18 cellular contexts compared by ENCODE assay signal in the genomic region with DNA sequence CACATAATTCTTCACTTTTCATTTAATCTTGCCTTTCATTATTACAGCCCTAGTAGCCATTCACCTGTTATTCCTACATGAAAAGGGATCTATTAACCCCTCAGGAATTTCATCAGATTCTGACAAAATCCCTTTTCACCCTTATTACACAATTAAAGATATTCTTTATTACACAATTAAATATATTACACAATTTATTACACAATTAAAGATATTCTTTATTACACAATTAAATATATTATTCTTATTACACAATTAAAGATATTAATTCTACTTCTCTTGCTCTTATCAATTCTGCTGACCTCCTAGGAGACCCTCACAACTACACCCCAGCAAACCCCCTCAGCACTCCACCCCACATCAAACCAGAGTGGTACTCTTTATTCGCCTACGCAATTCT.
DNase-seq lines count a peak whose midpoint lies in the region; ATAC-seq and TF ChIP-seq lines count a peak whose summit lies in the region.
"Had no signal": no experiment of that assay in that cellular context is flagged by ENCODE, and none has a peak within 500 bp of the region (broad histone marks: within the 10 kb centered on the region; RNA-seq: fewer than 3 reads in every experiment).

No MANE protein-coding gene starts in this region.

- no peak overlapping the region for H3K4me3 Mint-ChIP-seq in activated naive CD8-positive, alpha-beta T cell treated with anti-CD3 and anti-CD28 coated beads, Interleukin-2, amount 10 ng/mL, durations not matched to agents 7 days and 5 days
- no peak overlapping the region for H3K4me3 Mint-ChIP-seq in activated naive CD8-positive, alpha-beta T cell treated with anti-CD3 and anti-CD28 coated beads, Interleukin-2, amount 50 U/mL, for 24 hours
- H3K4me3 Mint-ChIP-seq in WTC11, result no peak overlapping the region
- H3K4me3 Mint-ChIP-seq in immature natural killer cell, result no peak overlapping the region
- H3K4me3 Mint-ChIP-seq: CD4-positive, alpha-beta T cell; CD8-positive, alpha-beta T cell had no signal

- no peak for TF ChIP-seq POLR2A in esophagus muscularis mucosa (IDR thresholded peaks at IDR 0.05; ENCODE audit: low read depth)

- intact Hi-C loops in esophagus muscularis mucosa (cut with DNase I), result no loop called here

- H3K27ac Mint-ChIP-seq in activated naive CD8-positive, alpha-beta T cell treated with anti-CD3 and anti-CD28 coated beads, Interleukin-2, amount 10 ng/mL, durations not matched to agents 7 days and 5 days, result peak overlapping the region; percentile 17
- H3K27ac Mint-ChIP-seq in activated naive CD8-positive, alpha-beta T cell treated with anti-CD3 and anti-CD28 coated beads, Interleukin-2, amount 50 U/mL, for 24 hours, result no peak overlapping the region
- no peak overlapping the region for H3K27ac Mint-ChIP-seq in WTC11
- peak overlapping the region in 1 of 6 donors; percentile 13 for H3K27ac Mint-ChIP-seq in immature natural killer cell
- H3K27ac Mint-ChIP-seq: CD4-positive, alpha-beta T cell; CD8-positive, alpha-beta T cell had no signal

- no peaks in the 10 kb centered on the region for H3K9me3 Mint-ChIP-seq in activated naive CD8-positive, alpha-beta T cell treated with anti-CD3 and anti-CD28 coated beads, Interleukin-2, amount 10 ng/mL, durations not matched to agents 7 days and 5 days
- H3K9me3 Mint-ChIP-seq in activated naive CD8-positive, alpha-beta T cell treated with anti-CD3 and anti-CD28 coated beads, Interleukin-2, amount 50 U/mL, for 24 hours, result no peaks in the 10 kb centered on the region
- H3K9me3 Mint-ChIP-seq in WTC11 (no peaks in the 10 kb centered on the region), immature natural killer cell (no peaks in the 10 kb centered on the region)
- H3K9me3 Mint-ChIP-seq: CD4-positive, alpha-beta T cell; CD8-positive, alpha-beta T cell had no signal

- no peaks in the 10 kb centered on the region for H3K4me1 ChIP-seq in esophagus muscularis mucosa
- H3K4me1 ChIP-seq: A549, BE2C, Caco-2 had no signal

- DNase-seq in activated naive CD8-positive, alpha-beta T cell treated with anti-CD3 and anti-CD28 coated beads, Interleukin-2, amount 10 ng/mL, durations not matched to agents 7 days and 5 days, result no peak
- DNase-seq in activated naive CD8-positive, alpha-beta T cell treated with anti-CD3 and anti-CD28 coated beads, Interleukin-2, amount 50 U/mL, for 24 hours, result no peak
- DNase-seq in WTC11 (ENCODE audit: low spot score), result no peak
- DNase-seq in esophagus muscularis mucosa (ENCODE audit: extremely low spot score), result peak; percentile 85
- no peak for DNase-seq in immature natural killer cell
- no peak for DNase-seq in AG08395 (ENCODE audit: low spot score)
- DNase-seq in activated T-cell treated with anti-CD3 and anti-CD28 coated beads, Interleukin-2, amount 50 U/mL, for 1 hour, result no peak
- DNase-seq: BE2C; Caco-2; Calu3; CD4-positive, alpha-beta T cell; CD8-positive, alpha-beta T cell; DMS79 treated with DMSO at 0.1 percent for 48 hours; GDM1 had no signal

- POLR2A ChIA-PET in activated naive CD8-positive, alpha-beta T cell treated with anti-CD3 and anti-CD28 coated beads, Interleukin-2, amount 10 ng/mL, durations not matched to agents 7 days and 5 days (lab: Charles Lee), result no interaction called here
- POLR2A ChIA-PET in WTC11 (lab: Charles Lee), result no interaction called here

- H3K36me3 ChIP-seq in esophagus muscularis mucosa, result no peaks in the 10 kb centered on the region
- H3K36me3 ChIP-seq: BE2C, BLaER1 had no signal

- no peaks in the 10 kb centered on the region for H3K9me3 ChIP-seq in esophagus muscularis mucosa
- H3K9me3 ChIP-seq: A549, BE2C, BLaER1, Caco-2 had no signal

- ATAC-seq in activated naive CD8-positive, alpha-beta T cell treated with anti-CD3 and anti-CD28 coated beads, Interleukin-2, amount 10 ng/mL, durations not matched to agents 7 days and 5 days (ENCODE audit: low read depth), result no peak
- ATAC-seq in activated naive CD8-positive, alpha-beta T cell treated with anti-CD3 and anti-CD28 coated beads, Interleukin-2, amount 50 U/mL, for 24 hours, result no peak
- ATAC-seq in WTC11, result no peak
- ATAC-seq: A549; CD8-positive, alpha-beta T cell had no signal

- H3K4me3 ChIP-seq in esophagus muscularis mucosa, result no peak overlapping the region
- H3K4me3 ChIP-seq: A549, BLaER1 had no signal

- TF ChIP-seq EP300 in esophagus muscularis mucosa (IDR thresholded peaks at IDR 0.05), result no peak

- H3K4me1 Mint-ChIP-seq in activated naive CD8-positive, alpha-beta T cell treated with anti-CD3 and anti-CD28 coated beads, Interleukin-2, amount 10 ng/mL, durations not matched to agents 7 days and 5 days, result no peaks in the 10 kb centered on the region
- no peaks in the 10 kb centered on the region for H3K4me1 Mint-ChIP-seq in activated naive CD8-positive, alpha-beta T cell treated with anti-CD3 and anti-CD28 coated beads, Interleukin-2, amount 50 U/mL, for 24 hours
- H3K4me1 Mint-ChIP-seq in WTC11 (peaks cover 14% of the 10 kb centered on the region), immature natural killer cell (no peaks in the 10 kb centered on the region)

- CTCF ChIA-PET in WTC11 (lab: Charles Lee), result interaction anchor here (8.0 kb wide), 1 partner anchor 23 kb away, joined by 119 read pairs; no protein-coding TSS in a partner anchor

- peaks cover 4% of the 10 kb centered on the region for H3K27me3 Mint-ChIP-seq in activated naive CD8-positive, alpha-beta T cell treated with anti-CD3 and anti-CD28 coated beads, Interleukin-2, amount 10 ng/mL, durations not matched to agents 7 days and 5 days
- no peaks in the 10 kb centered on the region for H3K27me3 Mint-ChIP-seq in activated naive CD8-positive, alpha-beta T cell treated with anti-CD3 and anti-CD28 coated beads, Interleukin-2, amount 50 U/mL, for 24 hours
- H3K27me3 Mint-ChIP-seq in WTC11 (ENCODE audit: low read depth) (no peaks in the 10 kb centered on the region), immature natural killer cell (ENCODE audit: low read depth in 3 of 3) (peaks cover 0 to 2% (median 0%) of the 10 kb centered on the region in 3 donors)
- H3K27me3 Mint-ChIP-seq: CD4-positive, alpha-beta T cell had no signal

- H3K27ac ChIP-seq in esophagus muscularis mucosa (replicated peaks in 1 of 4), result no peak overlapping the region
- H3K27ac ChIP-seq: 22Rv1, A549, BLaER1, C4-2B had no signal

- WGBS in esophagus muscularis mucosa, result 98% methylated on average over 2 of the region's 2 CpGs

- H3K27me3 ChIP-seq in esophagus muscularis mucosa, result peaks cover 0 to 10% (median 0%) of the 10 kb centered on the region in 4 donors
- H3K27me3 ChIP-seq: BE2C, BLaER1 had no signal

- TF ChIP-seq CTCF in WTC11 (IDR thresholded peaks at IDR 0.05) (no peak), esophagus muscularis mucosa (IDR thresholded peaks at IDR 0.05) (no peak)

- H3K36me3 Mint-ChIP-seq in activated naive CD8-positive, alpha-beta T cell treated with anti-CD3 and anti-CD28 coated beads, Interleukin-2, amount 10 ng/mL, durations not matched to agents 7 days and 5 days, result no peaks in the 10 kb centered on the region
- no peaks in the 10 kb centered on the region for H3K36me3 Mint-ChIP-seq in activated naive CD8-positive, alpha-beta T cell treated with anti-CD3 and anti-CD28 coated beads, Interleukin-2, amount 50 U/mL, for 24 hours (ENCODE audit: low read depth)
- H3K36me3 Mint-ChIP-seq in WTC11 (no peaks in the 10 kb centered on the region), immature natural killer cell (no peaks in the 10 kb centered on the region)
- H3K36me3 Mint-ChIP-seq: CD8-positive, alpha-beta T cell had no signal

TF ChIP-seq in WTC11, 78 proteins besides CTCF, POLR2A, EP300 and RAD21:
- TF ChIP-seq E2F1 (CRISPR knock-in tag; IDR thresholded peaks at IDR 0.05) (no peak), HMGA2 (CRISPR knock-in tag; IDR thresholded peaks at IDR 0.05) (peak; percentile 77)
